8 cellular contexts compared by ENCODE assay signal in genomic region chr1:28648493-28649238, GRCh38. TPM values are rescaled to one million over a fixed set of nuclear protein-coding genes. Genes with fewer than 3 reads are reported as not detected.
DNase-seq lines count a peak whose midpoint lies in the region; ATAC-seq and TF ChIP-seq lines count a peak whose summit lies in the region.

TSS of gene RNU11 (plus strand) at chr1:28648600.

- no peaks in the 10 kb centered on the region for H3K36me3 ChIP-seq in cardiac muscle cell
- no peaks in the 10 kb centered on the region for H3K36me3 ChIP-seq in parathyroid adenoma (ENCODE audit: control insufficient read depth, insufficient read depth, low read length)
- no peaks in the 10 kb centered on the region for H3K36me3 ChIP-seq in tibial nerve

- H3K27me3 ChIP-seq in cardiac muscle cell (no peaks in the 10 kb centered on the region), parathyroid adenoma (ENCODE audit: control insufficient read depth, insufficient read depth, low read length) (no peaks in the 10 kb centered on the region), tibial nerve (no peaks in the 10 kb centered on the region)

- no peaks in the 10 kb centered on the region for H3K9me3 Mint-ChIP-seq in activated naive CD8-positive, alpha-beta T cell treated with anti-CD3 and anti-CD28 coated beads, Interleukin-2, amount 50 U/mL, for 24 hours

- TF ChIP-seq EP300 in tibial nerve (IDR thresholded peaks at IDR 0.05) = peak in 1 of 2 donors; percentile 100

- peaks cover 3% of the 10 kb centered on the region for H3K36me3 Mint-ChIP-seq in activated naive CD8-positive, alpha-beta T cell treated with anti-CD3 and anti-CD28 coated beads, Interleukin-2, amount 50 U/mL, for 24 hours (ENCODE audit: low read depth)

- H3K9me3 ChIP-seq in cardiac muscle cell (ENCODE audit: low read depth) (no peaks in the 10 kb centered on the region), parathyroid adenoma (ENCODE audit: control insufficient read depth, low read length) (no peaks in the 10 kb centered on the region), tibial nerve (no peaks in the 10 kb centered on the region)

- ATAC-seq in HG02678 (IDR thresholded peaks at IDR 0.05; ENCODE audit: unreplicated experiment) = peak; percentile 61
- ATAC-seq in activated naive CD8-positive, alpha-beta T cell treated with anti-CD3 and anti-CD28 coated beads, Interleukin-2, amount 50 U/mL, for 24 hours = peak; percentile 81

- WGBS in tibial nerve, 2 donors = 4 to 6% methylated on average over 28 of the region's 28 CpGs

- no peaks in the 10 kb centered on the region for H3K79me2 ChIP-seq in parathyroid adenoma

- TF ChIP-seq CTCF in GM12873 (IDR thresholded peaks at IDR 0.05; ENCODE audit: insufficient read depth, low read depth, low read length, missing control alignments) = peak; percentile 6
- no peak for TF ChIP-seq CTCF in cardiac muscle cell (IDR thresholded peaks at IDR 0.05; ENCODE audit: low read depth, low read length)
- TF ChIP-seq CTCF in parathyroid adenoma (IDR thresholded peaks at IDR 0.05) = no peak
- TF ChIP-seq CTCF in tibial nerve (IDR thresholded peaks at IDR 0.05) = peak in 2 of 5 experiments; percentile 5 to 37

- H2AFZ ChIP-seq in parathyroid adenoma = peak within 1 kb of the TSS; percentile 67

- H3K4me1 Mint-ChIP-seq in activated naive CD8-positive, alpha-beta T cell treated with anti-CD3 and anti-CD28 coated beads, Interleukin-2, amount 50 U/mL, for 24 hours = peaks cover 38% of the 10 kb centered on the region

- H3K27ac Mint-ChIP-seq in activated naive CD8-positive, alpha-beta T cell treated with anti-CD3 and anti-CD28 coated beads, Interleukin-2, amount 50 U/mL, for 24 hours = peak within 1 kb of the TSS; percentile 98

- H3K27me3 Mint-ChIP-seq in activated naive CD8-positive, alpha-beta T cell treated with anti-CD3 and anti-CD28 coated beads, Interleukin-2, amount 50 U/mL, for 24 hours = no peaks in the 10 kb centered on the region

- H3K4me1 ChIP-seq in cardiac muscle cell (ENCODE audit: low read depth) (peaks cover 10% of the 10 kb centered on the region), parathyroid adenoma (peaks cover 7% of the 10 kb centered on the region), tibial nerve (peaks cover 0 to 47% (median 17%) of the 10 kb centered on the region in 4 donors)

- peak; percentile 98 to 99 for TF ChIP-seq POLR2A in tibial nerve (IDR thresholded peaks at IDR 0.05)

- peak within 1 kb of the TSS; percentile 83 for H3K4me3 Mint-ChIP-seq in activated naive CD8-positive, alpha-beta T cell treated with anti-CD3 and anti-CD28 coated beads, Interleukin-2, amount 50 U/mL, for 24 hours

- H3K4me2 ChIP-seq in parathyroid adenoma (ENCODE audit: low read length) = peak within 1 kb of the TSS; percentile 73

- H3K27ac ChIP-seq in cardiac muscle cell = peak within 1 kb of the TSS; percentile 98
- peak within 1 kb of the TSS; percentile 99 for H3K27ac ChIP-seq in parathyroid adenoma
- peak within 1 kb of the TSS; percentile 77 to 95 (median 92) for H3K27ac ChIP-seq in tibial nerve

- no peak within 1 kb of the TSS for H3K9ac ChIP-seq in parathyroid adenoma

- H3K4me3 ChIP-seq in cardiac muscle cell (peak within 1 kb of the TSS; percentile 21), parathyroid adenoma (ENCODE audit: low read depth, low read length) (peak within 1 kb of the TSS; percentile 68), tibial nerve (peak within 1 kb of the TSS; percentile 18 to 57 (median 44))

- peak; percentile 98 for DNase-seq in NCI-H1105 treated with DMSO at 0.1 percent for 48 hours (lab: John Stamatoyannopoulos, UW)
- peak; percentile 98 for DNase-seq in SKM-1 treated with dmso at 0.1 percent for 144 hours (lab: John Stamatoyannopoulos, UW; ENCODE audit: unreplicated experiment)
- DNase-seq in activated naive CD8-positive, alpha-beta T cell treated with anti-CD3 and anti-CD28 coated beads, Interleukin-2, amount 50 U/mL, for 24 hours = peak; percentile 84
- peak; percentile 96 to 98 for DNase-seq in cardiac muscle cell (ENCODE audit: low read depth in 1 of 2, low spot score in 1 of 2)
- DNase-seq in tibial nerve (ENCODE audit: low spot score in 2 of 2) = peak; percentile 80 to 87

RNA-seq across cellular contexts. Expression of gene RNU11, which starts in this region (rescaled TPM):
- total RNA-seq in cardiac muscle cell (not detected in 2 replicates), tibial nerve (not detected)
- polyA plus RNA-seq in cardiac muscle cell = not detected in 2 replicates

Comparison
In these comparisons a context has a peak if more than half of its experiments do, and no peak if none do; other contexts are left out.
1. Peak in every context shown above with its lines: DNase-seq, ATAC-seq, H3K4me3 ChIP-seq and H3K27ac ChIP-seq.
2. Peak in DNase-seq, H3K4me3 ChIP-seq and H3K27ac ChIP-seq in cardiac muscle cell; RNA of the gene not detected or under 1 TPM.
3. Peak in DNase-seq, H3K4me3 ChIP-seq and H3K27ac ChIP-seq in tibial nerve; RNA of the gene not detected or under 1 TPM.